ENCODE assay signal across 8 cellular contexts in the genomic region with DNA sequence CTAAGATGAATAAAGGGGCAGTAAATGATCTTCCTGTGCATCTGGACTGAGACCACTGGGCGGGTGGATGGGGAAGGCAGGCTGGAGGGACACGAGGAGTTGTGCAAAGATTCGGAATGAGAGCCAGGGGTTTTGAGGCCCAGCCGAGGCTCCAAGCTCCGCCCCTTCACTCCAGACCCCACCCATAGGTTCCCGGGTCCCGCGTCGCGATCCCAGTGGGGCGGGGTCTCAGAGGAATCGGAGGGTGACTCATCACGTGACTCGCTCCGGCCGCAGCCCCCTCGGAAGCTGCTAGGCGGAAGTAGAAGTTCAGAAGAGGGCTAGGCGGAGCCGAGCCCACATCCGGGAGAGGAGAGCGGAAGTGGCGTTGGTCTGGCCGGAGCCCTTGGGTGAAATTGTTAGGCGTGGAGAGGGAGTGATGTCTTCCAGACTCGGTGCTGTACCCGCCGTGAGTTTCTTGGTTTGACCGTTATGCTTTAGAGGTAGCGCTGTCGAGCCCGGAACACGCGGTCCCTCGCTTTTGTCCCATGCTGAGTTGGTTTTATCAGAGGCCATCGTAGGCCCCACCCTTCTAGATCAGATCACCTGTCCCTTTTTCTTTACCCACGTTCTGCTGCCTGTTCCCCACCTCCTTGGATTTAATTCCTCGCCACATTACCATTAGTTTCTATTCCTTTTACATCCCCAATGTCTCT. TPM values are rescaled to one million over a fixed set of nuclear protein-coding genes. Genes with fewer than 3 reads are reported as not detected.
DNase-seq lines count a peak whose midpoint lies in the region; ATAC-seq and TF ChIP-seq lines count a peak whose summit lies in the region.

A gene with protein sequence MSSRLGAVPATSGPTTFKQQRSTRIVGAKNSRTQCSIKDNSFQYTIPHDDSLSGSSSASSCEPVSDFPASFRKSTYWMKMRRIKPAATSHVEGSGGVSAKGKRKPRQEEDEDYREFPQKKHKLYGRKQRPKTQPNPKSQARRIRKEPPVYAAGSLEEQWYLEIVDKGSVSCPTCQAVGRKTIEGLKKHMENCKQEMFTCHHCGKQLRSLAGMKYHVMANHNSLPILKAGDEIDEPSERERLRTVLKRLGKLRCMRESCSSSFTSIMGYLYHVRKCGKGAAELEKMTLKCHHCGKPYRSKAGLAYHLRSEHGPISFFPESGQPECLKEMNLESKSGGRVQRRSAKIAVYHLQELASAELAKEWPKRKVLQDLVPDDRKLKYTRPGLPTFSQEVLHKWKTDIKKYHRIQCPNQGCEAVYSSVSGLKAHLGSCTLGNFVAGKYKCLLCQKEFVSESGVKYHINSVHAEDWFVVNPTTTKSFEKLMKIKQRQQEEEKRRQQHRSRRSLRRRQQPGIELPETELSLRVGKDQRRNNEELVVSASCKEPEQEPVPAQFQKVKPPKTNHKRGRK (plus strand): TSS at position 348 of the 695 bp plus-strand sequence. CDS start 71 bp downstream, at position 419.

- peak; percentile 13 for TF ChIP-seq CTCF in DND-41 (IDR thresholded peaks at IDR 0.05; ENCODE audit: borderline replicate concordance, extremely low read depth, low read length, poor library complexity, severe bottlenecking)
- TF ChIP-seq CTCF in KMS-11 (conservative IDR thresholded peaks at IDR 0.05; ENCODE audit: low read depth, low read length): no peak
- no peak for TF ChIP-seq CTCF in fibroblast of mammary gland (conservative IDR thresholded peaks at IDR 0.05; ENCODE audit: control insufficient read depth, insufficient read depth, low read depth, low read length)

- peaks cover 0 to 22% (median 11%) of the 10 kb centered on the region in 11 donors for H3K9me3 Mint-ChIP-seq in naive thymus-derived CD4-positive, alpha-beta T cell
- peaks cover 4% of the 10 kb centered on the region for H3K9me3 Mint-ChIP-seq in stimulated activated memory B cell treated with anti-CD40 and anti-IgM and Interleukin-4, amounts not matched to agents 10 μg/mL and 1 μg/mL and 100 μg/mL, for 72 hours

- H3K27me3 ChIP-seq in DND-41 (ENCODE audit: insufficient read depth, low read length, poor library complexity): peaks cover 3% of the 10 kb centered on the region
- no peaks in the 10 kb centered on the region for H3K27me3 ChIP-seq in KMS-11 (ENCODE audit: insufficient read depth, low read depth)
- H3K27me3 ChIP-seq in naive thymus-derived CD4-positive, alpha-beta T cell (ENCODE audit: control insufficient read depth in 2 of 2, insufficient read depth in 2 of 2, low read length in 2 of 2): no peaks in the 10 kb centered on the region

- peak; percentile 88 for DNase-seq in DND-41
- DNase-seq in RKO (ENCODE audit: low spot score): peak; percentile 96
- peak; percentile 64 for DNase-seq in activated T-helper 1 cell treated with Interleukin-2 at 50 U/mL for 16 hours (ENCODE audit: low read depth)
- peak; percentile 91 for DNase-seq in fibroblast of mammary gland (ENCODE audit: low read depth)
- DNase-seq in naive thymus-derived CD4-positive, alpha-beta T cell: peak; percentile 44 to 76 (median 70)

- H3K4me1 Mint-ChIP-seq in naive thymus-derived CD4-positive, alpha-beta T cell: peaks cover 37 to 60% (median 53%) of the 10 kb centered on the region in 7 donors
- H3K4me1 Mint-ChIP-seq in stimulated activated memory B cell treated with anti-CD40 and anti-IgM and Interleukin-4, amounts not matched to agents 10 μg/mL and 1 μg/mL and 100 μg/mL, for 72 hours: peaks cover 44% of the 10 kb centered on the region

- H3K9ac ChIP-seq in DND-41 (ENCODE audit: low read depth, low read length) (peak within 1 kb of the TSS; percentile 53), KMS-11 (peak within 1 kb of the TSS; percentile 51)

- H2AFZ ChIP-seq in DND-41 (ENCODE audit: low read depth, low read length) (peak within 1 kb of the TSS; percentile 77), KMS-11 (ENCODE audit: low read depth) (peak within 1 kb of the TSS; percentile 83)

- H3K27ac ChIP-seq in DND-41 (ENCODE audit: low read length) (peak within 1 kb of the TSS; percentile 56), KMS-11 (peak within 1 kb of the TSS; percentile 34)
- peak within 1 kb of the TSS; percentile 84 for H3K27ac ChIP-seq in naive thymus-derived CD4-positive, alpha-beta T cell (ENCODE audit: low read depth, low read length)

- intact Hi-C loops in naive thymus-derived CD4-positive, alpha-beta T cell (cut with micrococcal nuclease): loop anchor here (1.0 to 5.0 kb wide), 8 partner anchors 45 to 212 kb away; partner anchors contain the start of genes IFT172 (in 2 of the 2), NRBP1 (in 2 of the 2), SLC4A1AP (in 2 of the 2) and SUPT7L (in 2 of the 2)

- peaks cover 7 to 35% (median 25%) of the 10 kb centered on the region in 5 donors for H3K36me3 Mint-ChIP-seq in naive thymus-derived CD4-positive, alpha-beta T cell
- H3K36me3 Mint-ChIP-seq in stimulated activated memory B cell treated with anti-CD40 and anti-IgM and Interleukin-4, amounts not matched to agents 10 μg/mL and 1 μg/mL and 100 μg/mL, for 72 hours: peaks cover 34% of the 10 kb centered on the region

- peak; percentile 91 for ATAC-seq in DND-41 (ENCODE audit: insufficient read depth, low read depth)
- ATAC-seq in GM21737 (IDR thresholded peaks at IDR 0.05; ENCODE audit: unreplicated experiment): peak; percentile 94
- peak; percentile 92 for ATAC-seq in naive thymus-derived CD4-positive, alpha-beta T cell
- peak; percentile 97 for ATAC-seq in stimulated activated memory B cell treated with anti-CD40 and anti-IgM and Interleukin-4, amounts not matched to agents 10 μg/mL and 1 μg/mL and 100 μg/mL, for 72 hours

- peak within 1 kb of the TSS; percentile 90 to 100 (median 95) for H3K4me3 Mint-ChIP-seq in naive thymus-derived CD4-positive, alpha-beta T cell
- H3K4me3 Mint-ChIP-seq in stimulated activated memory B cell treated with anti-CD40 and anti-IgM and Interleukin-4, amounts not matched to agents 10 μg/mL and 1 μg/mL and 100 μg/mL, for 72 hours: peak within 1 kb of the TSS; percentile 97

- H3K4me3 ChIP-seq in DND-41 (ENCODE audit: low read depth in 1 of 2, low read length in 2 of 2): peak within 1 kb of the TSS; percentile 25 to 61; a peak in 3 of 4 replicates
- peak within 1 kb of the TSS; percentile 95 for H3K4me3 ChIP-seq in KMS-11 (IDR thresholded peaks at IDR 0.05; ENCODE audit: insufficient read depth, low read depth, low read length)
- H3K4me3 ChIP-seq in fibroblast of mammary gland (ENCODE audit: control insufficient read depth, low read depth, low read length): peak within 1 kb of the TSS; percentile 93
- peak within 1 kb of the TSS; percentile 75 for H3K4me3 ChIP-seq in naive thymus-derived CD4-positive, alpha-beta T cell (ENCODE audit: low read length)

- H3K4me1 ChIP-seq in DND-41 (ENCODE audit: insufficient read depth, low read length) (peaks cover 25% of the 10 kb centered on the region), KMS-11 (ENCODE audit: low read depth, poor library complexity, severe bottlenecking) (peaks cover 26% of the 10 kb centered on the region)
- peaks cover 22 to 35% of the 10 kb centered on the region in 2 donors for H3K4me1 ChIP-seq in naive thymus-derived CD4-positive, alpha-beta T cell (ENCODE audit: control insufficient read depth in 2 of 2, insufficient read depth in 2 of 2, low read length in 2 of 2)

- H3K79me2 ChIP-seq in DND-41 (ENCODE audit: insufficient read depth, low read length) (peaks cover 49% of the 10 kb centered on the region), KMS-11 (ENCODE audit: insufficient read depth, low read depth) (peaks cover 48% of the 10 kb centered on the region)

- peaks cover 0 to 16% (median 0%) of the 10 kb centered on the region in 5 donors for H3K27me3 Mint-ChIP-seq in naive thymus-derived CD4-positive, alpha-beta T cell
- H3K27me3 Mint-ChIP-seq in stimulated activated memory B cell treated with anti-CD40 and anti-IgM and Interleukin-4, amounts not matched to agents 10 μg/mL and 1 μg/mL and 100 μg/mL, for 72 hours: no peaks in the 10 kb centered on the region

- H3K27ac Mint-ChIP-seq in naive thymus-derived CD4-positive, alpha-beta T cell: peak within 1 kb of the TSS; percentile 85 to 98 (median 94)
- H3K27ac Mint-ChIP-seq in stimulated activated memory B cell treated with anti-CD40 and anti-IgM and Interleukin-4, amounts not matched to agents 10 μg/mL and 1 μg/mL and 100 μg/mL, for 72 hours: peak within 1 kb of the TSS; percentile 87

- CTCF ChIA-PET in naive thymus-derived CD4-positive, alpha-beta T cell (lab: Charles Lee): no interaction called here

- no peaks in the 10 kb centered on the region for H3K9me3 ChIP-seq in DND-41 (ENCODE audit: insufficient read depth, low read length, severe bottlenecking)
- H3K9me3 ChIP-seq in naive thymus-derived CD4-positive, alpha-beta T cell (ENCODE audit: control insufficient read depth in 2 of 3, low read length in 3 of 3): peaks cover 0 to 6% (median 0%) of the 10 kb centered on the region in 3 experiments

- H3K4me2 ChIP-seq in DND-41 (ENCODE audit: insufficient read depth, low read length) (peak within 1 kb of the TSS; percentile 78), KMS-11 (peak within 1 kb of the TSS; percentile 50)

- POLR2A ChIA-PET in naive thymus-derived CD4-positive, alpha-beta T cell (lab: Charles Lee): interaction anchor here (0.8 to 1.9 kb wide), 5 partner anchors 21 to 227 kb away, joined by 3 to 8 read pairs (median 3); partner anchors contain the start of genes GTF3C2, PPM1G, SLC4A1AP and SUPT7L

- H4K20me1 ChIP-seq in DND-41 (ENCODE audit: insufficient read depth, low read length) (peaks cover 5% of the 10 kb centered on the region; the same call in 1 of the 2 replicates), KMS-11 (ENCODE audit: insufficient read depth) (no peaks in the 10 kb centered on the region; the same call in 1 of the 2 replicates)

- no peaks in the 10 kb centered on the region for H3K36me3 ChIP-seq in DND-41 (ENCODE audit: insufficient read depth, low read length)
- no peaks in the 10 kb centered on the region for H3K36me3 ChIP-seq in KMS-11 (ENCODE audit: insufficient read depth)
- no peaks in the 10 kb centered on the region for H3K36me3 ChIP-seq in naive thymus-derived CD4-positive, alpha-beta T cell (ENCODE audit: control insufficient read depth in 2 of 3, insufficient read depth in 3 of 3, low read length in 3 of 3)

RNA-seq across cellular contexts. Expression of the gene that starts here (rescaled TPM):
- 10 to 100 TPM; 26.6 to 64.6 (median 50.1) TPM for total RNA-seq in naive thymus-derived CD4-positive, alpha-beta T cell
- 10 to 100 TPM; 43.4 to 48.6 TPM for polyA plus RNA-seq in naive thymus-derived CD4-positive, alpha-beta T cell

Comparison
In these comparisons a context has a peak if more than half of its experiments do, and no peak if none do; other contexts are left out.
1. Peak in every context shown above with its lines: DNase-seq, ATAC-seq, H3K4me3 ChIP-seq and H3K27ac ChIP-seq.
2. H3K27ac ChIP-seq: peak in every context shown above with its lines; median percentile 84 in naive thymus-derived CD4-positive, alpha-beta T cell; 56 in DND-41; 34 in KMS-11.
3. H3K4me3 ChIP-seq: peak in every context shown above with its lines; median percentile 95 in KMS-11; 93 in fibroblast of mammary gland; 75 in naive thymus-derived CD4-positive, alpha-beta T cell; 43 in DND-41.